In the genomic region with DNA sequence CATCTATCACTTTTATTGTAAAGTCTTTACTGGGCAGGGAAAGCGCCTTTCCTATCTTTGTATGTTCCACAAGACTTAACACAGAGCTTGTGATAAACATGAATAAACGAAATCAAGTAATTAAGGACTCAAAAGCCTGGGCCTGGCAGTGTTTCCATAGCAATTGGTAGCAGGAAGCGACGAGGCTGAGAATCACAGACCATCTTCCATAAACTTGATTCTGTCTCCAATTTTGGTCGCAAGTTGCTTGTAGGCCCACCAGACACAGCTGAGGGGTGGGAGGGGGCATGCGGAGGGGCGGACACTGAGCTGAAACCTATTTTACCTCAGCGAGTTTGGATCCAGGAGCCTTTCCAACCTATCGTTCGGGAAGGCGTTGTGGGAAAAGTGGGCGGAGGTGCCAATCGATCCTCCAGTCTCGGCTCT, we compare ENCODE assay signal across 9 cellular contexts. TPM values are rescaled to one million over a fixed set of nuclear protein-coding genes. Genes with fewer than 3 reads are reported as not detected.
DNase-seq lines count a peak whose midpoint lies in the region; ATAC-seq, FAIRE-seq and TF ChIP-seq lines count a peak whose summit lies in the region.
"Had no signal": no experiment of that assay in that cellular context is flagged by ENCODE, and none has a peak within 500 bp of the region (broad histone marks: within the 10 kb centered on the region; RNA-seq: fewer than 3 reads in every experiment).

No MANE protein-coding gene starts in this region.

- H3K9me1 ChIP-seq in keratinocyte (ENCODE audit: control insufficient read depth, extremely low read depth, insufficient read depth, low read length): no peaks in the 10 kb centered on the region

- H3K4me1 Mint-ChIP-seq in activated naive CD8-positive, alpha-beta T cell treated with anti-CD3 and anti-CD28 coated beads for 36 hours: peaks cover 6% of the 10 kb centered on the region

- H2AFZ ChIP-seq in HCT116 (ENCODE audit: low read depth, low read length, poor library complexity, severe bottlenecking) (peak overlapping the region; percentile 99), keratinocyte (ENCODE audit: control insufficient read depth, low read length) (peak overlapping the region; percentile 98)

- no peaks in the 10 kb centered on the region for H3K79me2 ChIP-seq in HCT116 (ENCODE audit: insufficient read depth, low read length)
- H3K79me2 ChIP-seq in keratinocyte (ENCODE audit: control insufficient read depth, insufficient read depth, low read length): no peaks in the 10 kb centered on the region

- ATAC-seq in HCT116 (peak; percentile 1; the same call in 1 of the 2 replicates), GM19455 (IDR thresholded peaks at IDR 0.05; ENCODE audit: unreplicated experiment) (no peak)

- no peaks in the 10 kb centered on the region for H3K27me3 Mint-ChIP-seq in activated naive CD8-positive, alpha-beta T cell treated with anti-CD3 and anti-CD28 coated beads for 36 hours

- dilution Hi-C loops in keratinocyte (cut with MboI; ENCODE audit: extremely low pct_ligation_motif_present, low sequenced_read_pairs): no loop called here

- intact Hi-C loops in HCT116 (cut with micrococcal nuclease): no loop called here

- peak overlapping the region; percentile 87 for H3K4me3 Mint-ChIP-seq in activated naive CD8-positive, alpha-beta T cell treated with anti-CD3 and anti-CD28 coated beads for 36 hours

- no peak for TF ChIP-seq EP300 in suprapubic skin (IDR thresholded peaks at IDR 0.05)

- POLR2A ChIA-PET in HCT116 (lab: Charles Lee): interaction anchor here (0.6 to 2.5 kb wide), 4 partner anchors 9 to 257 kb away, joined by 3 to 11 read pairs (median 3); no protein-coding TSS in a partner anchor

- peaks cover 4 to 21% (median 9%) of the 10 kb centered on the region in 10 experiments; a peak in 17 of 20 replicates for H3K4me1 ChIP-seq in BLaER1 treated with 17β-estradiol and CSF1 and Interleukin-3, amounts not matched to agents 10 nM and 100 nM
- H3K4me1 ChIP-seq in HCT116 (ENCODE audit: control insufficient read depth in 1 of 2, insufficient read depth in 2 of 2, low read length in 2 of 2): peaks cover 4 to 8% of the 10 kb centered on the region in 2 experiments; a peak in 3 of 4 replicates
- peaks cover 9% of the 10 kb centered on the region for H3K4me1 ChIP-seq in keratinocyte (ENCODE audit: control insufficient read depth, extremely low read depth, insufficient read depth, low read length)
- H3K4me1 ChIP-seq in suprapubic skin: peaks cover 13% of the 10 kb centered on the region

- peak overlapping the region; percentile 75 to 99 (median 95) for H3K4me2 ChIP-seq in BLaER1 treated with 17β-estradiol and CSF1 and Interleukin-3, amounts not matched to agents 10 nM and 100 nM
- H3K4me2 ChIP-seq in HCT116 (ENCODE audit: low read length): peak overlapping the region; percentile 91
- peak overlapping the region; percentile 96 for H3K4me2 ChIP-seq in keratinocyte (ENCODE audit: control insufficient read depth, extremely low read depth, insufficient read depth, low read depth, low read length)

- peak overlapping the region; percentile 81 to 92 (median 86) for H3K27ac ChIP-seq in BLaER1 treated with 17β-estradiol and CSF1 and Interleukin-3, amounts not matched to agents 10 nM and 100 nM
- H3K27ac ChIP-seq in HCT116 (ENCODE audit: low read depth, low read length): peak overlapping the region; percentile 80
- peak overlapping the region; percentile 38 for H3K27ac ChIP-seq in keratinocyte (ENCODE audit: control insufficient read depth, insufficient read depth, low read length)
- peak overlapping the region; percentile 86 for H3K27ac ChIP-seq in suprapubic skin

- BruUV-seq in HCT116 (replicated peaks; lab: Mats Ljungman, UMichigan): TSS peak; percentile 81

- no peaks in the 10 kb centered on the region for H3K9me3 ChIP-seq in BLaER1 treated with 17β-estradiol and CSF1 and Interleukin-3, amounts not matched to agents 10 nM and 100 nM (replicated peaks in 1 of 11)
- H3K9me3 ChIP-seq in HCT116 (ENCODE audit: control insufficient read depth in 1 of 2, insufficient read depth in 1 of 2, low read depth in 1 of 2, low read length in 2 of 2) (no peaks in the 10 kb centered on the region), keratinocyte (ENCODE audit: control insufficient read depth, low read depth, low read length) (no peaks in the 10 kb centered on the region), suprapubic skin (no peaks in the 10 kb centered on the region)

- CTCF ChIA-PET in HCT116 (lab: Charles Lee): interaction anchor here (0.7 to 1.5 kb wide), 3 partner anchors 12 to 57 kb away, joined by 3 to 8 read pairs (median 4); no protein-coding TSS in a partner anchor

- peak overlapping the region; percentile 84 to 90 (median 88) for H3K9ac ChIP-seq in BLaER1 treated with 17β-estradiol and CSF1 and Interleukin-3, amounts not matched to agents 10 nM and 100 nM
- H3K9ac ChIP-seq in HCT116 (ENCODE audit: low read length): peak overlapping the region; percentile 81
- peak overlapping the region; percentile 81 for H3K9ac ChIP-seq in keratinocyte (ENCODE audit: control insufficient read depth, extremely low read depth, insufficient read depth, low read length)

- H4K20me1 ChIP-seq in BLaER1 treated with 17β-estradiol and CSF1 and Interleukin-3, amounts not matched to agents 10 nM and 100 nM: no peaks in the 10 kb centered on the region
- H4K20me1 ChIP-seq in HCT116 (ENCODE audit: insufficient read depth) (no peaks in the 10 kb centered on the region), keratinocyte (ENCODE audit: control insufficient read depth, extremely low read depth, insufficient read depth, low read length) (no peaks in the 10 kb centered on the region)

- H3K27me3 ChIP-seq in BLaER1 treated with 17β-estradiol and CSF1 and Interleukin-3, amounts not matched to agents 10 nM and 100 nM: no peaks in the 10 kb centered on the region
- 0 out of 2 replicates have a peak, but pooled peaks cover 6% of the 10 kb centered on the region for H3K27me3 ChIP-seq in HCT116 (ENCODE audit: insufficient read depth, low read length)
- no peaks in the 10 kb centered on the region for H3K27me3 ChIP-seq in keratinocyte (ENCODE audit: control insufficient read depth, extremely low read depth, insufficient read depth, low read length)
- H3K27me3 ChIP-seq in suprapubic skin: no peaks in the 10 kb centered on the region

- DNase-seq in HCT116 (ENCODE audit: low read depth, low spot score): no peak
- no peak for DNase-seq in activated naive CD8-positive, alpha-beta T cell treated with anti-CD3 and anti-CD28 coated beads for 36 hours
- no peak for DNase-seq in keratinocyte (ENCODE audit: low read depth, low spot score)
- no peak for DNase-seq in suprapubic skin (ENCODE audit: low spot score in 2 of 2)
- DNase-seq in SW480 (ENCODE audit: low spot score): no peak
- DNase-seq in hepatic stellate cell (ENCODE audit: low spot score): no peak

- FAIRE-seq in keratinocyte (lab: Jason Lieb, UNC): peak; percentile 68

- peak overlapping the region; percentile 69 to 85 (median 76) for H3K4me3 ChIP-seq in BLaER1 treated with 17β-estradiol and CSF1 and Interleukin-3, amounts not matched to agents 10 nM and 100 nM
- H3K4me3 ChIP-seq in HCT116 (replicated peaks in 1 of 2; ENCODE audit: low read depth in 1 of 2, low read length in 2 of 2) (peak overlapping the region; percentile 76 to 89), keratinocyte (ENCODE audit: control insufficient read depth in 2 of 3, extremely low read depth in 1 of 3, insufficient read depth in 2 of 3, low read depth in 1 of 3, low read length in 3 of 3) (peak overlapping the region; percentile 57 to 87 (median 74)), suprapubic skin (peak overlapping the region; percentile 92)

- WGBS in suprapubic skin: 11% methylated on average over 14 of the region's 14 CpGs

- peak overlapping the region; percentile 88 for H3K27ac Mint-ChIP-seq in activated naive CD8-positive, alpha-beta T cell treated with anti-CD3 and anti-CD28 coated beads for 36 hours

- no peaks in the 10 kb centered on the region for H3K36me3 ChIP-seq in BLaER1 treated with 17β-estradiol and CSF1 and Interleukin-3, amounts not matched to agents 10 nM and 100 nM
- H3K36me3 ChIP-seq in HCT116 (ENCODE audit: control insufficient read depth in 1 of 2, insufficient read depth in 2 of 2, low read length in 2 of 2): no peaks in the 10 kb centered on the region
- H3K36me3 ChIP-seq in keratinocyte (ENCODE audit: control insufficient read depth in 2 of 2, extremely low read depth in 1 of 2, insufficient read depth in 2 of 2, low read length in 2 of 2): no peaks in the 10 kb centered on the region
- no peaks in the 10 kb centered on the region for H3K36me3 ChIP-seq in suprapubic skin

- no peaks in the 10 kb centered on the region for H3K36me3 Mint-ChIP-seq in activated naive CD8-positive, alpha-beta T cell treated with anti-CD3 and anti-CD28 coated beads for 36 hours

- TF ChIP-seq CTCF in HCT116 (IDR thresholded peaks at IDR 0.05 in 2 of 3, conservative IDR thresholded peaks at IDR 0.05 in 1 of 3; ENCODE audit: borderline replicate concordance in 1 of 3, insufficient read depth in 1 of 3, low read depth in 2 of 3, low read length in 2 of 3): no peak
- TF ChIP-seq CTCF in keratinocyte (optimal IDR thresholded peaks at IDR 0.05 in 1 of 3, IDR thresholded peaks at IDR 0.05 in 1 of 3, conservative IDR thresholded peaks at IDR 0.05 in 1 of 3; ENCODE audit: extremely low read depth in 1 of 3, insufficient read depth in 2 of 3, low read length in 3 of 3): no peak
- TF ChIP-seq CTCF in suprapubic skin (IDR thresholded peaks at IDR 0.05): no peak

- RAD21 ChIA-PET in HCT116 (lab: Charles Lee; ENCODE audit: low non-redundant PET in 1 of 2, low total read pairs in 2 of 2, uncharacterized antibody in 2 of 2, unreplicated experiment in 2 of 2): no interaction called here

- H3K9me3 Mint-ChIP-seq in activated naive CD8-positive, alpha-beta T cell treated with anti-CD3 and anti-CD28 coated beads for 36 hours: no peaks in the 10 kb centered on the region

- no peak for TF ChIP-seq POLR2A in HCT116 (IDR thresholded peaks at IDR 0.05; ENCODE audit: borderline replicate concordance, extremely low read depth, insufficient read depth, insufficient read length)
- TF ChIP-seq POLR2A in suprapubic skin (IDR thresholded peaks at IDR 0.05): no peak

- no peak for TF ChIP-seq RAD21 in HCT116 (IDR thresholded peaks at IDR 0.05; ENCODE audit: low read depth)

- H3K9me2 ChIP-seq in HCT116 (ENCODE audit: insufficient read depth): no peaks in the 10 kb centered on the region

RNA-seq across cellular contexts. Expression of gene CCDC38, which starts 0.3 kb away (rescaled TPM):
- total RNA-seq in HCT116 (2021; ENCODE audit: unreplicated experiment): 0.27 TPM
- polyA plus RNA-seq in HCT116 (2012): 0.02 and 0.03 TPM in 2 replicates
- under 1 TPM; 0.16 TPM for total RNA-seq in activated naive CD8-positive, alpha-beta T cell treated with anti-CD3 and anti-CD28 coated beads for 36 hours
- 0.04 to 0.05 TPM in 2 of 3 replicates, not detected in the other for polyA plus RNA-seq in keratinocyte
- not detected for polyA plus RNA-seq in keratinocyte (2011; ENCODE audit: low read depth)
- 0.04 TPM in 1 of 2 replicates, not detected in the other for polyA plus RNA-seq in keratinocyte (2011; cell fraction: cytosol; rRNA removed)
- 0.09 and 0.15 TPM in 2 replicates for polyA plus RNA-seq in keratinocyte (2011; cell fraction: nucleus; rRNA removed)
- polyA plus RNA-seq in keratinocyte (2012; ENCODE audit: low replicate concordance): 0.03 TPM in 1 of 2 replicates, not detected in the other
- not detected in 3 replicates for polyA minus RNA-seq in keratinocyte
- polyA minus RNA-seq in keratinocyte (2011; cell fraction: cytosol; rRNA and poly(A)+ RNA removed): not detected
- polyA minus RNA-seq in keratinocyte (2011; cell fraction: nucleus; rRNA and poly(A)+ RNA removed): not detected in 2 replicates
- under 1 TPM in 1 of 4 donors, not detected in 3; 0.29 TPM for total RNA-seq in suprapubic skin
- total RNA-seq: LHCN-M2 had no signal

RNA-seq across cellular contexts. Expression of gene AMDHD1, which starts 1.0 kb away (rescaled TPM):
- total RNA-seq in HCT116 (2021; ENCODE audit: unreplicated experiment): 3.0 TPM
- polyA plus RNA-seq in HCT116 (2012): 1.5 and 2.2 TPM in 2 replicates
- total RNA-seq in activated naive CD8-positive, alpha-beta T cell treated with anti-CD3 and anti-CD28 coated beads for 36 hours: 1 to 10 TPM; 1.4 to 1.5 TPM
- 0.31 to 0.84 TPM (median 0.68 TPM) in 3 replicates for polyA plus RNA-seq in keratinocyte
- polyA plus RNA-seq in keratinocyte (2011; ENCODE audit: low read depth): 0.50 TPM
- polyA plus RNA-seq in keratinocyte (2011; cell fraction: cytosol; rRNA removed): 0.42 and 0.63 TPM in 2 replicates
- polyA plus RNA-seq in keratinocyte (2011; cell fraction: nucleus; rRNA removed): 0.91 and 0.97 TPM in 2 replicates
- 0.30 and 0.92 TPM in 2 replicates for polyA plus RNA-seq in keratinocyte (2012; ENCODE audit: low replicate concordance)
- polyA minus RNA-seq in keratinocyte: 0.38 to 1.0 TPM (median 0.66 TPM) in 3 replicates
- polyA minus RNA-seq in keratinocyte (2011; cell fraction: cytosol; rRNA and poly(A)+ RNA removed): 4.6 TPM
- polyA minus RNA-seq in keratinocyte (2011; cell fraction: nucleus; rRNA and poly(A)+ RNA removed): 0.39 and 0.95 TPM in 2 replicates
- total RNA-seq in suprapubic skin: 1 to 10 TPM in 2 of 4 donors, under 1 TPM in 2; 0.73 to 1.8 (median 1.2) TPM

RNA-seq across cellular contexts. Expression of gene HAL, which starts 54.0 kb away (rescaled TPM):
- total RNA-seq in HCT116 (2021; ENCODE audit: unreplicated experiment) (1.8 TPM), suprapubic skin (100 to 1,000 TPM in 3 of 4 donors, 10 to 100 TPM in 1; 52.1 to 216 (median 133) TPM)
- polyA plus RNA-seq in HCT116 (2012): 0.40 and 0.90 TPM in 2 replicates
- total RNA-seq in activated naive CD8-positive, alpha-beta T cell treated with anti-CD3 and anti-CD28 coated beads for 36 hours: under 1 TPM; 0.56 to 0.58 TPM
- polyA plus RNA-seq in keratinocyte: 0.41 to 0.53 TPM (median 0.51 TPM) in 3 replicates
- 4.1 TPM for polyA plus RNA-seq in keratinocyte (2011; ENCODE audit: low read depth)
- 0.06 and 0.15 TPM in 2 replicates for polyA plus RNA-seq in keratinocyte (2011; cell fraction: cytosol; rRNA removed)
- polyA plus RNA-seq in keratinocyte (2011; cell fraction: nucleus; rRNA removed): 2.0 and 2.4 TPM in 2 replicates
- polyA plus RNA-seq in keratinocyte (2012; ENCODE audit: low replicate concordance): 0.39 and 10.6 TPM in 2 replicates
- polyA minus RNA-seq in keratinocyte: 0.42 to 7.5 TPM (median 2.8 TPM) in 3 replicates
- polyA minus RNA-seq in keratinocyte (2011; cell fraction: cytosol; rRNA and poly(A)+ RNA removed): not detected
- 5.1 and 5.9 TPM in 2 replicates for polyA minus RNA-seq in keratinocyte (2011; cell fraction: nucleus; rRNA and poly(A)+ RNA removed)

Comparison
In these comparisons a context has a peak if more than half of its experiments do, and no peak if none do; other contexts are left out.
1. RNA of gene HAL, which starts 54.0 kb away (total RNA-seq): 52.1 to 216 TPM in suprapubic skin; 1.8 TPM in HCT116 (single experiment) and 0.56 to 0.58 TPM in activated naive CD8-positive, alpha-beta T cell treated with anti-CD3 and anti-CD28 coated beads for 36 hours; every median in the first group is over 10 times any median in the second.
2. Peak in every context shown above with its lines, with median percentiles within 50 percentile points of each other: H3K27ac ChIP-seq, H3K4me2 ChIP-seq, H3K4me3 ChIP-seq and H3K9ac ChIP-seq.